ENCODE assay signal across 6 cellular contexts in the genomic region with DNA sequence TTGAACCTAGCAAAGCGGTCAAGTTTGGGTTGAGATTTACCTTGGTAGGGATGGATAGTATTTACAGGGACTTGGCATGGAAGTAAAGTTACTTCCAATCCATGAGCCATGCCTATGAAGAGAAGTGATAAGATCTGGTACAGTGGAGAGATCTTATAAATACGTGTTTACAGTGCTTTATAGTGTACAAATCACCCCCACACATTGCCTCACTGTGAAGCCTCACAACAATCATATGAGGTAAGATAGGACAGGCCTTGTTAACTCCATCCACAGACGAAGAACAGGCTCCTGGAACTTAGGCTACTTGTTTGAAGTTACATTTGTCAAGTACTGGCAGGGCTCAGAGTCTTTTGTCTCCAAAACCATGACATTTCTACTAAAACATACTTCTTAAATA.
"Had no signal": no experiment of that assay in that cellular context is flagged by ENCODE, and none has a peak within 500 bp of the region (broad histone marks: within the 10 kb centered on the region; RNA-seq: fewer than 3 reads in every experiment).

No MANE protein-coding gene starts in this region.

- H3K27ac ChIP-seq: HL-60 had no signal

- DNase-seq: GOT3, H7, HFFc6, KBM-7 had no signal

- H3K4me3 ChIP-seq: HAP-1 had no signal
